In the genomic region with DNA sequence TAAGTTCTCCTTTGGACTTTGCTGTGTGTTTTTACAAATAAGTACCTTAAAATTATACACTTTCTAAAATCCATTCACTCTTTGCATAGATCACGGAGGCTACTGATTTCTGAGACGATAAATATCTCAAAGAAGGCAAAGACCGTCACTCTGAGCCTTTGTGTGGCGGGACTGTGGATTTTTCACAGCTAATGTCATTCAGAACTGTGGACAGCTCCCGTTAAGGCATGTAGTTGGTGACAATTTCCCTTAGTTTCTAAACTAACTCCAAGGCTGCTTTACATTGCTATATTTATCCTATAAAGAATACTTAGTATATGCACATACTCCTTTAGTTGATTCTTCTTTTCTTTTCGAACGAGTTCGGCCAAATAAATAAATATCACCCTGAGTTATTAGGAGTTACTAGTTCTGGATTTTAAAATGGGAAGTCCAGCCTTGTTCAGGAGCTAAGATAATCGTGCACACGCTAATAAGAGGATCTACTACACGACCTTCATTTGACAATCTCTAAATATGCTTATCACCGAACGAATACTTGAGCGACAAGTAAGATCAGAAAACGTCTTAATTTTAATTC, we compare ENCODE assay signal across 1 cellular context.
TF ChIP-seq lines count a peak whose summit lies in the region.

No MANE protein-coding gene starts in this region.

TF ChIP-seq in Ishikawa, 13 proteins besides CTCF, POLR2A, EP300 and RAD21 (continued from another document):
- TF ChIP-seq, protein P1, sequence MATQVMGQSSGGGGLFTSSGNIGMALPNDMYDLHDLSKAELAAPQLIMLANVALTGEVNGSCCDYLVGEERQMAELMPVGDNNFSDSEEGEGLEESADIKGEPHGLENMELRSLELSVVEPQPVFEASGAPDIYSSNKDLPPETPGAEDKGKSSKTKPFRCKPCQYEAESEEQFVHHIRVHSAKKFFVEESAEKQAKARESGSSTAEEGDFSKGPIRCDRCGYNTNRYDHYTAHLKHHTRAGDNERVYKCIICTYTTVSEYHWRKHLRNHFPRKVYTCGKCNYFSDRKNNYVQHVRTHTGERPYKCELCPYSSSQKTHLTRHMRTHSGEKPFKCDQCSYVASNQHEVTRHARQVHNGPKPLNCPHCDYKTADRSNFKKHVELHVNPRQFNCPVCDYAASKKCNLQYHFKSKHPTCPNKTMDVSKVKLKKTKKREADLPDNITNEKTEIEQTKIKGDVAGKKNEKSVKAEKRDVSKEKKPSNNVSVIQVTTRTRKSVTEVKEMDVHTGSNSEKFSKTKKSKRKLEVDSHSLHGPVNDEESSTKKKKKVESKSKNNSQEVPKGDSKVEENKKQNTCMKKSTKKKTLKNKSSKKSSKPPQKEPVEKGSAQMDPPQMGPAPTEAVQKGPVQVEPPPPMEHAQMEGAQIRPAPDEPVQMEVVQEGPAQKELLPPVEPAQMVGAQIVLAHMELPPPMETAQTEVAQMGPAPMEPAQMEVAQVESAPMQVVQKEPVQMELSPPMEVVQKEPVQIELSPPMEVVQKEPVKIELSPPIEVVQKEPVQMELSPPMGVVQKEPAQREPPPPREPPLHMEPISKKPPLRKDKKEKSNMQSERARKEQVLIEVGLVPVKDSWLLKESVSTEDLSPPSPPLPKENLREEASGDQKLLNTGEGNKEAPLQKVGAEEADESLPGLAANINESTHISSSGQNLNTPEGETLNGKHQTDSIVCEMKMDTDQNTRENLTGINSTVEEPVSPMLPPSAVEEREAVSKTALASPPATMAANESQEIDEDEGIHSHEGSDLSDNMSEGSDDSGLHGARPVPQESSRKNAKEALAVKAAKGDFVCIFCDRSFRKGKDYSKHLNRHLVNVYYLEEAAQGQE (IDR thresholded peaks at IDR 0.05; ENCODE audit: low read depth), result peak; percentile 77
